In the genomic region with DNA sequence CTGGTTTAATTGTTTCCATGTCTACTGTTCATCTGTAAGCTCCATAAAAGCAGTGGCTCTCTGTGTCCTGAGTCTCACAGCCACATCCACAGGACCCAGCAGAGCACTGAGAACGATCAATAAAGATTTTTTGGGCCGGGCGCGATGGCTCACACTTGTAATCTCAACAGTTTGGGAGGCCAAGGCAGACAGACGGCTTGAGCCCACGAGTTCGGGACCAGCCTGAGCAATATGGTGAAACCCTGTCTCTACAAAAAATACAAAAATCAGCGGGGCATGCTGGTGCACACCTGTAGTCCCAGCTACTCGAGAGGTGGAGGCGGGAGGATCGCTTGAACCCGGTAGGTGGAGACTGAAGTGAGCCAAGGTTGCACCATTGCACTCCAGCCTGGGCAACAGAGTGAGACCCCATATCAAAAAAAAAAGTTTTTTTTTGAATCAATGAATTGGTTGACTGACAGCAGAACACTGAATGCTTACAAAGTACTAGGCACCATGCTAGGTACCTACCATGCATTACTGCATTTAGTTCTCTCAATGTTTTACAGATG, we compare ENCODE assay signal across 1 cellular context.
A peak's percentile ranks its signal among the peaks of the same experiment; 100 is the strongest.
TF ChIP-seq lines count a peak whose summit lies in the region.

No MANE protein-coding gene starts in this region.

TF ChIP-seq in K562, 482 proteins besides CTCF, POLR2A, EP300 and RAD21 (continued from another document):
- TF ChIP-seq, protein P1, sequence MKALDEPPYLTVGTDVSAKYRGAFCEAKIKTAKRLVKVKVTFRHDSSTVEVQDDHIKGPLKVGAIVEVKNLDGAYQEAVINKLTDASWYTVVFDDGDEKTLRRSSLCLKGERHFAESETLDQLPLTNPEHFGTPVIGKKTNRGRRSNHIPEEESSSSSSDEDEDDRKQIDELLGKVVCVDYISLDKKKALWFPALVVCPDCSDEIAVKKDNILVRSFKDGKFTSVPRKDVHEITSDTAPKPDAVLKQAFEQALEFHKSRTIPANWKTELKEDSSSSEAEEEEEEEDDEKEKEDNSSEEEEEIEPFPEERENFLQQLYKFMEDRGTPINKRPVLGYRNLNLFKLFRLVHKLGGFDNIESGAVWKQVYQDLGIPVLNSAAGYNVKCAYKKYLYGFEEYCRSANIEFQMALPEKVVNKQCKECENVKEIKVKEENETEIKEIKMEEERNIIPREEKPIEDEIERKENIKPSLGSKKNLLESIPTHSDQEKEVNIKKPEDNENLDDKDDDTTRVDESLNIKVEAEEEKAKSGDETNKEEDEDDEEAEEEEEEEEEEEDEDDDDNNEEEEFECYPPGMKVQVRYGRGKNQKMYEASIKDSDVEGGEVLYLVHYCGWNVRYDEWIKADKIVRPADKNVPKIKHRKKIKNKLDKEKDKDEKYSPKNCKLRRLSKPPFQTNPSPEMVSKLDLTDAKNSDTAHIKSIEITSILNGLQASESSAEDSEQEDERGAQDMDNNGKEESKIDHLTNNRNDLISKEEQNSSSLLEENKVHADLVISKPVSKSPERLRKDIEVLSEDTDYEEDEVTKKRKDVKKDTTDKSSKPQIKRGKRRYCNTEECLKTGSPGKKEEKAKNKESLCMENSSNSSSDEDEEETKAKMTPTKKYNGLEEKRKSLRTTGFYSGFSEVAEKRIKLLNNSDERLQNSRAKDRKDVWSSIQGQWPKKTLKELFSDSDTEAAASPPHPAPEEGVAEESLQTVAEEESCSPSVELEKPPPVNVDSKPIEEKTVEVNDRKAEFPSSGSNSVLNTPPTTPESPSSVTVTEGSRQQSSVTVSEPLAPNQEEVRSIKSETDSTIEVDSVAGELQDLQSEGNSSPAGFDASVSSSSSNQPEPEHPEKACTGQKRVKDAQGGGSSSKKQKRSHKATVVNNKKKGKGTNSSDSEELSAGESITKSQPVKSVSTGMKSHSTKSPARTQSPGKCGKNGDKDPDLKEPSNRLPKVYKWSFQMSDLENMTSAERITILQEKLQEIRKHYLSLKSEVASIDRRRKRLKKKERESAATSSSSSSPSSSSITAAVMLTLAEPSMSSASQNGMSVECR (CRISPR knock-in tag; IDR thresholded peaks at IDR 0.05) = peak; percentile 54; the same call in 1 of the 2 replicates
- 0 out of 2 replicates have a peak, but pooled peaks have one; percentile 21 for TF ChIP-seq CEBPG (CRISPR knock-in tag; IDR thresholded peaks at IDR 0.05)
- TF ChIP-seq CEBPG (tag; conservative IDR thresholded peaks at IDR 0.05 in 1 of 2, IDR thresholded peaks at IDR 0.05 in 1 of 2) = no peak
- 0 out of 2 replicates have a peak, but pooled peaks have one; percentile 27 for TF ChIP-seq FOXP1 (CRISPR knock-in tag; IDR thresholded peaks at IDR 0.05)
